In genomic region chr3:71067977-71068376, GRCh38 we compare ENCODE assay signal across 10 cellular contexts.
DNase-seq lines count a peak whose midpoint lies in the region; ATAC-seq and TF ChIP-seq lines count a peak whose summit lies in the region.
"Had no signal": no experiment of that assay in that cellular context is flagged by ENCODE, and none has a peak within 500 bp of the region (broad histone marks: within the 10 kb centered on the region; RNA-seq: fewer than 3 reads in every experiment).

No MANE protein-coding gene starts in this region.

- DNase-seq in GF-D8 (lab: John Stamatoyannopoulos, UW) (peak; percentile 35), nephron progenitor cell (no peak), iPS-NIHi11 (ENCODE audit: low spot score) (no peak), T1000 (lab: John Stamatoyannopoulos, UW) (no peak)
- no peak for DNase-seq in activated naive CD8-positive, alpha-beta T cell treated with anti-CD3 and anti-CD28 coated beads for 36 hours
- DNase-seq: Calu3, NCI-H1092 had no signal

- no peak for TF ChIP-seq CTCF in nephron progenitor cell (IDR thresholded peaks at IDR 0.05)

- ATAC-seq in HG03442 (IDR thresholded peaks at IDR 0.05; ENCODE audit: unreplicated experiment) (peak; percentile 34), HG02759 (IDR thresholded peaks at IDR 0.05; ENCODE audit: unreplicated experiment) (no peak)
- ATAC-seq: SK-N-SH treated with all-trans-retinoic acid at 6 μM for 48 hours had no signal

- peak overlapping the region; percentile 16 for H3K4me3 Mint-ChIP-seq in activated naive CD8-positive, alpha-beta T cell treated with anti-CD3 and anti-CD28 coated beads for 36 hours
- no peak overlapping the region for H3K4me3 Mint-ChIP-seq in nephron progenitor cell

- no peaks in the 10 kb centered on the region for H3K9me3 Mint-ChIP-seq in activated naive CD8-positive, alpha-beta T cell treated with anti-CD3 and anti-CD28 coated beads for 36 hours
- no peaks in the 10 kb centered on the region for H3K9me3 Mint-ChIP-seq in nephron progenitor cell

- H3K27me3 Mint-ChIP-seq in activated naive CD8-positive, alpha-beta T cell treated with anti-CD3 and anti-CD28 coated beads for 36 hours = no peaks in the 10 kb centered on the region
- peaks cover 3% of the 10 kb centered on the region for H3K27me3 Mint-ChIP-seq in nephron progenitor cell (ENCODE audit: low read depth, poor library complexity)

- peaks cover 57% of the 10 kb centered on the region for H3K4me1 Mint-ChIP-seq in activated naive CD8-positive, alpha-beta T cell treated with anti-CD3 and anti-CD28 coated beads for 36 hours
- H3K4me1 Mint-ChIP-seq in nephron progenitor cell = peaks cover 58% of the 10 kb centered on the region

- peaks cover 30% of the 10 kb centered on the region for H3K36me3 Mint-ChIP-seq in activated naive CD8-positive, alpha-beta T cell treated with anti-CD3 and anti-CD28 coated beads for 36 hours
- no peaks in the 10 kb centered on the region for H3K36me3 Mint-ChIP-seq in nephron progenitor cell (ENCODE audit: low read depth)

- peak overlapping the region; percentile 91 for H3K27ac Mint-ChIP-seq in activated naive CD8-positive, alpha-beta T cell treated with anti-CD3 and anti-CD28 coated beads for 36 hours
- peak overlapping the region; percentile 62 for H3K27ac Mint-ChIP-seq in nephron progenitor cell
